ENCODE assay signal across 1 cellular context in genomic region chr4:1708581-1708980, GRCh38.
TF ChIP-seq lines count a peak whose summit lies in the region.

No MANE protein-coding gene starts in this region.

TF ChIP-seq in SK-N-SH treated with all-trans-retinoic acid at 6 μM for 48 hours, 23 proteins besides CTCF, POLR2A, EP300 and RAD21 (continued from another document):
- TF ChIP-seq RARB (CRISPR knock-in tag; IDR thresholded peaks at IDR 0.05): no peak
- TF ChIP-seq ZNF565 (CRISPR knock-in tag; conservative IDR thresholded peaks at IDR 0.05; ENCODE audit: low read depth): no peak
- TF ChIP-seq ZNF70 (CRISPR knock-in tag; IDR thresholded peaks at IDR 0.05): no peak
- no peak for TF ChIP-seq BACH2 (CRISPR knock-in tag; IDR thresholded peaks at IDR 0.05; ENCODE audit: borderline replicate concordance)
- no peak for TF ChIP-seq ZC3H10 (CRISPR knock-in tag; IDR thresholded peaks at IDR 0.05)
- TF ChIP-seq ARNTL (CRISPR knock-in tag; IDR thresholded peaks at IDR 0.05; ENCODE audit: borderline replicate concordance, low read depth): no peak
- no peak for TF ChIP-seq ZNF8 (CRISPR knock-in tag; IDR thresholded peaks at IDR 0.05)
- no peak for TF ChIP-seq CSDC2 (CRISPR knock-in tag; IDR thresholded peaks at IDR 0.05)
- TF ChIP-seq TSHZ2 (CRISPR knock-in tag; IDR thresholded peaks at IDR 0.05): no peak
- no peak for TF ChIP-seq OSR1 (CRISPR knock-in tag; IDR thresholded peaks at IDR 0.05)
- no peak for TF ChIP-seq ZFP3 (CRISPR knock-in tag; IDR thresholded peaks at IDR 0.05)
- TF ChIP-seq PATZ1 (CRISPR knock-in tag; IDR thresholded peaks at IDR 0.05; ENCODE audit: borderline replicate concordance): no peak
